8 cellular contexts compared by ENCODE assay signal in genomic region chr1:28640766-28641165, GRCh38. TPM values are rescaled to one million over a fixed set of nuclear protein-coding genes. Genes with fewer than 3 reads are reported as not detected.
DNase-seq lines count a peak whose midpoint lies in the region; ATAC-seq and TF ChIP-seq lines count a peak whose summit lies in the region.

No MANE protein-coding gene starts in this region.

- peaks cover 51% of the 10 kb centered on the region for H3K4me1 Mint-ChIP-seq in brain

- intact Hi-C loops in transverse colon (cut with DNase I; ENCODE audit: low total_unique reads): no loop called here

- no peaks in the 10 kb centered on the region for H3K9me3 Mint-ChIP-seq in brain

- 71 to 77% methylated on average over 1 of the region's 1 CpG for whole genome bisulfite sequencing in transverse colon (ENCODE audit: low coverage in 1 of 2), 2 donors

- TF ChIP-seq CTCF in brain (conservative IDR thresholded peaks at IDR 0.05): peak in 1 of 2 experiments; percentile 20
- TF ChIP-seq CTCF in transverse colon (IDR thresholded peaks at IDR 0.05): peak in 3 of 5 experiments; percentile 23 to 38 (median 27)

- peaks cover 14 to 33% (median 16%) of the 10 kb centered on the region in 4 donors for H3K4me1 ChIP-seq in transverse colon

- H3K4me3 Mint-ChIP-seq in brain: peak overlapping the region; percentile 96 to 100 (median 99)

- ATAC-seq in esophagus mucosa: no peak

- H3K27ac Mint-ChIP-seq in brain: peak overlapping the region in 2 of 5 experiments; percentile 51 to 99

- H3K36me3 ChIP-seq in transverse colon: no peaks in the 10 kb centered on the region

- peak in 5 of 6 experiments; percentile 5 to 47 (median 15) for DNase-seq in stimulated activated naive CD4-positive, alpha-beta T cell (lab: John Stamatoyannopoulos, UW)
- DNase-seq in stimulated activated naive CD4-positive, alpha-beta T cell treated with Interleukin-2 at 50 U/mL for 16 hours (lab: John Stamatoyannopoulos, UW): no peak
- DNase-seq in SK-MEL-5 (ENCODE audit: low read depth, low spot score) (peak; percentile 29), transverse colon (no peak), Ammon's horn (ENCODE audit: low spot score) (no peak), NCI-H1694 treated with DMSO at 0.1 percent for 48 hours (lab: John Stamatoyannopoulos, UW) (no peak)

- peaks cover 4% of the 10 kb centered on the region for H3K36me3 Mint-ChIP-seq in brain

- in situ Hi-C loops in SK-MEL-5 (cut with HindIII; ENCODE audit: low pct_unique_long_range_greater_than_20kb, low sequenced_read_pairs): no loop called here
- in situ Hi-C loops in transverse colon (cut with MboI; ENCODE audit: low pct_ligation_motif_present in 1 of 4, low pct_unique_long_range_greater_than_20kb in 1 of 4, low sequenced_read_pairs in 3 of 4): no loop called here

- H3K27me3 Mint-ChIP-seq in brain: peaks cover 9% of the 10 kb centered on the region

- no peak for TF ChIP-seq EP300 in transverse colon (IDR thresholded peaks at IDR 0.05; ENCODE audit: low read depth)

- H3K27me3 ChIP-seq in transverse colon: no peaks in the 10 kb centered on the region

- TF ChIP-seq POLR2A in transverse colon (IDR thresholded peaks at IDR 0.05): no peak

- H3K27ac ChIP-seq in transverse colon: no peak overlapping the region

- no peak overlapping the region for H3K4me3 ChIP-seq in transverse colon

- H3K9me3 ChIP-seq in transverse colon: no peaks in the 10 kb centered on the region

RNA-seq across cellular contexts. Expression of gene TAF12, which starts 2.1 kb away (rescaled TPM):
- 39.1 and 44.9 TPM in 2 replicates for total RNA-seq in SK-MEL-5 (2014; rRNA removed; shearing (Covaris generic))
- polyA plus RNA-seq in SK-MEL-5 (2015; cell fraction: cytosol; rRNA removed): 21.2 and 23.2 TPM in 2 replicates
- 5.6 and 14.9 TPM in 2 replicates for polyA plus RNA-seq in SK-MEL-5 (2015; cell fraction: nucleus; rRNA removed)
- polyA plus RNA-seq in brain (ENCODE audit: insufficient read depth, low read depth, low replicate concordance): 24.0 TPM
- 10 to 100 TPM; 13.8 to 19.5 (median 15.2) TPM for total RNA-seq in transverse colon
- total RNA-seq in esophagus mucosa: 16.5 TPM

RNA-seq across cellular contexts. Expression of gene RNU11, which starts 7.6 kb away (rescaled TPM):
- not detected in 2 replicates for total RNA-seq in SK-MEL-5 (2014; rRNA removed; shearing (Covaris generic))
- not detected in 2 replicates for polyA plus RNA-seq in SK-MEL-5 (2015; cell fraction: cytosol; rRNA removed)
- polyA plus RNA-seq in SK-MEL-5 (2015; cell fraction: nucleus; rRNA removed): not detected in 2 replicates
- not detected for polyA plus RNA-seq in brain (ENCODE audit: insufficient read depth, low read depth, low replicate concordance)
- total RNA-seq in transverse colon (not detected), esophagus mucosa (not detected)

RNA-seq across cellular contexts. Expression of gene GMEB1, which starts 27.8 kb away (rescaled TPM):
- total RNA-seq in SK-MEL-5 (2014; rRNA removed; shearing (Covaris generic)): 3.5 and 4.6 TPM in 2 replicates
- polyA plus RNA-seq in SK-MEL-5 (2015; cell fraction: cytosol; rRNA removed): 5.5 and 7.5 TPM in 2 replicates
- polyA plus RNA-seq in SK-MEL-5 (2015; cell fraction: nucleus; rRNA removed): 2.4 and 2.7 TPM in 2 replicates
- polyA plus RNA-seq in brain (ENCODE audit: insufficient read depth, low read depth, low replicate concordance): 12.7 TPM
- total RNA-seq in transverse colon (10 to 100 TPM in 1 of 4 donors, 1 to 10 TPM in 3; 4.4 to 10.4 (median 7.2) TPM), esophagus mucosa (11.1 TPM)

RNA-seq across cellular contexts. Expression of gene RAB42, which starts 48.7 kb away (rescaled TPM):
- total RNA-seq in SK-MEL-5 (2014; rRNA removed; shearing (Covaris generic)): not detected in 2 replicates
- not detected in 2 replicates for polyA plus RNA-seq in SK-MEL-5 (2015; cell fraction: cytosol; rRNA removed)
- not detected in 2 replicates for polyA plus RNA-seq in SK-MEL-5 (2015; cell fraction: nucleus; rRNA removed)
- polyA plus RNA-seq in brain (ENCODE audit: insufficient read depth, low read depth, low replicate concordance): 0.97 TPM
- total RNA-seq in transverse colon (10 to 100 TPM in 1 of 4 donors, 1 to 10 TPM in 2, not detected in 1; 5.3 to 14.2 (median 5.6) TPM), esophagus mucosa (0.40 TPM)

Comparison
In these comparisons a context has a peak if more than half of its experiments do, and no peak if none do; other contexts are left out.
1. DNase-seq: peak in stimulated activated naive CD4-positive, alpha-beta T cell (5 of 6) and SK-MEL-5 (single experiment); none in stimulated activated naive CD4-positive, alpha-beta T cell treated with Interleukin-2 at 50 U/mL for 16 hours (single experiment), transverse colon (single experiment), Ammon's horn (single experiment) and NCI-H1694 treated with DMSO at 0.1 percent for 48 hours (single experiment).